Comparison of ENCODE assay signal across 14 cellular contexts in the genomic region with DNA sequence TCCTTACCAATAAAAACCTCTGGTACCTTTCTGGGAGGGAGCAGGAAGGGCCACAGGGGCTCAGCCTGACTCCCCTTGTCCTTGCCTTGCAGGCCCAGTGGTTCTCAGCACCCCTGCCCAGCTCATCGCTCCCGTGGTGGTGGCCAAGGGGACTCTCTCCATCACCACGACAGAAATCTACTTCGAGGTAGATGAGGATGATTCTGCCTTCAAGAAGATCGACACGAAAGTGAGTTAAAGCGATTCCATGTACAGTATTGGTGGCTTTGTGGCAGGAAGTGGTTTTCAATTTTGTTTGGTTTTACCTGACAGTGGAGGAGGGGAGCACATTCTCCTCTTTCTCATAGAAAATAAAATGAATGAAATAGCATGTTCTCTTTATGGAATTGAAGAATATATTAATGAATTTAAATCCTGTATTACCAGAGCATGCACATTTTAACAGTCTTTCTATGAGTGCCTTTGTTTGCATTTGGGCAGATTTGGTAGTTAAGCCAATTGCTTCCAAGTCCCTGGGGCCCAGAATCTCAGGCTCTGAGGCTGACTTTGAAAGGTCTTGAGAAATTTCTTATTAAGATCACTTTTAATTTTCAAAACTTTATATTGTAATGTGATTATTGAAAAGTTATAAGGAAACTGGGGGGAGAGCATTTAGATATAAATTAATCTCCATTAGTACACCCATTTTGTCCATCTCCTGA. TPM values are rescaled to one million over a fixed set of nuclear protein-coding genes. Genes with fewer than 3 reads are reported as not detected.
DNase-seq lines count a peak whose midpoint lies in the region; ATAC-seq and TF ChIP-seq lines count a peak whose summit lies in the region.
"Had no signal": no experiment of that assay in that cellular context is flagged by ENCODE, and none has a peak within 500 bp of the region (broad histone marks: within the 10 kb centered on the region; RNA-seq: fewer than 3 reads in every experiment).

No MANE protein-coding gene starts in this region.

- no peak overlapping the region for H2AFZ ChIP-seq in mesenchymal stem cell (ENCODE audit: low read depth, low read length)

- ATAC-seq in activated T-cell treated with anti-CD3 and anti-CD28 coated beads, Interleukin-2, amount 50 U/mL, for 72 hours (replicated peaks in 1 of 2) = peak; percentile 39 to 40
- ATAC-seq: A549, gastroesophageal sphincter had no signal

- H3K36me3 ChIP-seq in adipocyte (ENCODE audit: control insufficient read depth, insufficient read depth, low read length, severe bottlenecking) = no peaks in the 10 kb centered on the region
- peaks cover 0 to 7% of the 10 kb centered on the region in 2 experiments for H3K36me3 ChIP-seq in mesenchymal stem cell (ENCODE audit: control insufficient read depth in 1 of 2, insufficient read depth in 2 of 2, low read depth in 1 of 2, low read length in 2 of 2)
- no peaks in the 10 kb centered on the region for H3K36me3 ChIP-seq in thyroid gland
- H3K36me3 ChIP-seq: tibial nerve had no signal

- H3K36me3 Mint-ChIP-seq in activated T-cell treated with anti-CD3 and anti-CD28 coated beads, Interleukin-2, amount 50 U/mL, for 72 hours (ENCODE audit: insufficient read depth in 2 of 2) = peaks cover 8 to 17% of the 10 kb centered on the region in 2 donors
- no peaks in the 10 kb centered on the region for H3K36me3 Mint-ChIP-seq in activated T-cell treated with anti-CD3 and anti-CD28 coated beads, Interleukin-2, amount 50 U/mL, for 24 hours (ENCODE audit: low read depth)

- no peak overlapping the region for H2BK120ac ChIP-seq in mesenchymal stem cell (ENCODE audit: low read depth, low read length)

- H2BK12ac ChIP-seq in mesenchymal stem cell (ENCODE audit: low read length in 2 of 2) = no peak overlapping the region

- H3K27ac Mint-ChIP-seq in activated T-cell treated with anti-CD3 and anti-CD28 coated beads, Interleukin-2, amount 50 U/mL, for 72 hours = no peak overlapping the region
- H3K27ac Mint-ChIP-seq in activated T-cell treated with anti-CD3 and anti-CD28 coated beads, Interleukin-2, amount 50 U/mL, for 24 hours = no peak overlapping the region

- H2BK5ac ChIP-seq in mesenchymal stem cell (ENCODE audit: low read depth, low read length, poor library complexity, severe bottlenecking) = no peak overlapping the region

- no peak overlapping the region for H3K4me2 ChIP-seq in mesenchymal stem cell (ENCODE audit: low read length, poor library complexity, severe bottlenecking)
- H3K4me2 ChIP-seq: A549 had no signal

- TF ChIP-seq POLR2A in thyroid gland (IDR thresholded peaks at IDR 0.05) = no peak

- H3K4me1 Mint-ChIP-seq in activated T-cell treated with anti-CD3 and anti-CD28 coated beads, Interleukin-2, amount 50 U/mL, for 72 hours (ENCODE audit: low read depth) = peaks cover 51% of the 10 kb centered on the region
- H3K4me1 Mint-ChIP-seq in activated T-cell treated with anti-CD3 and anti-CD28 coated beads, Interleukin-2, amount 50 U/mL, for 24 hours (ENCODE audit: low read depth) = peaks cover 30% of the 10 kb centered on the region

- H3K79me1 ChIP-seq in mesenchymal stem cell (replicated peaks; ENCODE audit: low read length, poor library complexity, severe bottlenecking) = peaks cover 4% of the 10 kb centered on the region

- no peak overlapping the region for H4K91ac ChIP-seq in mesenchymal stem cell (ENCODE audit: low read length)

- no peak overlapping the region for H4K8ac ChIP-seq in mesenchymal stem cell (ENCODE audit: low read length)

- WGBS in mesenchymal stem cell = 8% methylated on average over 6 of the region's 7 CpGs
- 81 to 83% methylated on average over 7 of the region's 7 CpGs for WGBS in thyroid gland, 2 donors

- H3K9ac ChIP-seq in adipocyte (ENCODE audit: low read length) = peak overlapping the region; percentile 87
- peak overlapping the region; percentile 95 for H3K9ac ChIP-seq in mesenchymal stem cell (ENCODE audit: low read length)

- H3K9me3 Mint-ChIP-seq in activated T-cell treated with anti-CD3 and anti-CD28 coated beads, Interleukin-2, amount 50 U/mL, for 72 hours = peaks cover 0 to 2% of the 10 kb centered on the region in 2 donors
- H3K9me3 Mint-ChIP-seq in activated T-cell treated with anti-CD3 and anti-CD28 coated beads, Interleukin-2, amount 50 U/mL, for 24 hours = peaks cover 13% of the 10 kb centered on the region
- H3K9me3 Mint-ChIP-seq: neural crest cell had no signal

- intact Hi-C loops in thyroid gland (cut with DNase I) = no loop called here

- H3K14ac ChIP-seq in mesenchymal stem cell (ENCODE audit: low read length in 2 of 2) = no peak overlapping the region

- no peaks in the 10 kb centered on the region for H3K27me3 ChIP-seq in adipocyte (replicated peaks; ENCODE audit: control insufficient read depth, insufficient read depth, low read length)
- H3K27me3 ChIP-seq in mesenchymal stem cell (ENCODE audit: control insufficient read depth in 1 of 2, insufficient read depth in 1 of 2, low read length in 2 of 2) = peaks cover 0 to 51% of the 10 kb centered on the region in 2 experiments
- no peaks in the 10 kb centered on the region for H3K27me3 ChIP-seq in thyroid gland
- H3K27me3 ChIP-seq: gastroesophageal sphincter had no signal

- peaks cover 67% of the 10 kb centered on the region for H3K27me3 Mint-ChIP-seq in activated T-cell treated with anti-CD3 and anti-CD28 coated beads, Interleukin-2, amount 50 U/mL, for 72 hours (ENCODE audit: low read depth)
- peaks cover 81% of the 10 kb centered on the region for H3K27me3 Mint-ChIP-seq in activated T-cell treated with anti-CD3 and anti-CD28 coated beads, Interleukin-2, amount 50 U/mL, for 24 hours

- no peak overlapping the region for H3K23ac ChIP-seq in mesenchymal stem cell (ENCODE audit: low read length in 2 of 2)

- no peaks in the 10 kb centered on the region for H3K9me3 ChIP-seq in adipocyte (ENCODE audit: control insufficient read depth, low read length)
- H3K9me3 ChIP-seq in mesenchymal stem cell (ENCODE audit: control insufficient read depth, low read length) = no peaks in the 10 kb centered on the region
- H3K9me3 ChIP-seq in thyroid gland = no peaks in the 10 kb centered on the region
- H3K9me3 ChIP-seq: A549, gastroesophageal sphincter, tibial nerve had no signal

- no peak overlapping the region for H3K18ac ChIP-seq in mesenchymal stem cell (ENCODE audit: low read depth in 1 of 2, low read length in 2 of 2)

- no peak for TF ChIP-seq CTCF in thyroid gland (IDR thresholded peaks at IDR 0.05)

- H3K4me3 ChIP-seq in adipocyte (ENCODE audit: low read length) = peak overlapping the region; percentile 92
- H3K4me3 ChIP-seq in mesenchymal stem cell (ENCODE audit: insufficient read depth in 1 of 2, low read depth in 1 of 2, low read length in 2 of 2) = peak overlapping the region in 1 of 2 experiments; percentile 98
- H3K4me3 ChIP-seq in thyroid gland (replicated peaks in 1 of 3) = no peak overlapping the region
- H3K4me3 ChIP-seq: A549 had no signal

- H3K4me3 Mint-ChIP-seq in activated T-cell treated with anti-CD3 and anti-CD28 coated beads, Interleukin-2, amount 50 U/mL, for 72 hours = peak overlapping the region in 1 of 2 donors; percentile 52
- no peak overlapping the region for H3K4me3 Mint-ChIP-seq in activated T-cell treated with anti-CD3 and anti-CD28 coated beads, Interleukin-2, amount 50 U/mL, for 24 hours

- H3K27ac ChIP-seq in mesenchymal stem cell (ENCODE audit: low read length, poor library complexity, severe bottlenecking) = no peak overlapping the region
- H3K27ac ChIP-seq in thyroid gland = peak overlapping the region in 2 of 3 donors; percentile 18 to 65
- H3K27ac ChIP-seq: A549 had no signal

- DNase-seq in activated T-cell treated with anti-CD3 and anti-CD28 coated beads, Interleukin-2, amount 50 U/mL, for 72 hours = peak; percentile 1 to 10
- no peak for DNase-seq in activated T-cell treated with anti-CD3 and anti-CD28 coated beads, Interleukin-2, amount 50 U/mL, for 24 hours
- DNase-seq in adipocyte (ENCODE audit: low read depth) (peak; percentile 68), mesenchymal stem cell (no peak), thyroid gland (no peak), mesenteric fat pad (ENCODE audit: low spot score) (no peak), SKM-1 treated with dmso at 0.1 percent for 144 hours (lab: John Stamatoyannopoulos, UW; ENCODE audit: unreplicated experiment) (no peak)
- no peak for DNase-seq in stimulated activated naive CD4-positive, alpha-beta T cell (lab: John Stamatoyannopoulos, UW)
- DNase-seq: amygdala, NCI-H187 had no signal

- no peak overlapping the region for H2BK15ac ChIP-seq in mesenchymal stem cell (ENCODE audit: low read depth, poor library complexity, severe bottlenecking)

- no peak overlapping the region for H2AK5ac ChIP-seq in mesenchymal stem cell (ENCODE audit: low read length, severe bottlenecking)

- H3K4ac ChIP-seq in mesenchymal stem cell (ENCODE audit: low read depth in 1 of 2, low read length in 2 of 2) = no peak overlapping the region

- peaks cover 15% of the 10 kb centered on the region for H3K4me1 ChIP-seq in adipocyte (ENCODE audit: control insufficient read depth, insufficient read depth, low read length)
- H3K4me1 ChIP-seq in mesenchymal stem cell (ENCODE audit: control insufficient read depth, insufficient read depth, low read depth, low read length) = peaks cover 17% of the 10 kb centered on the region
- peaks cover 0 to 5% of the 10 kb centered on the region in 2 donors for H3K4me1 ChIP-seq in thyroid gland
- H3K4me1 ChIP-seq: A549, gastroesophageal sphincter had no signal

RNA-seq across cellular contexts. Expression of a gene that starts 4.0 kb away (rescaled TPM):
- not detected for total RNA-seq in activated T-cell treated with anti-CD3 and anti-CD28 coated beads, Interleukin-2, amount 50 U/mL, for 72 hours
- polyA plus RNA-seq in mesenchymal stem cell (2013, experiment 1 of 2) = not detected
- polyA plus RNA-seq in mesenchymal stem cell (2013, experiment 2 of 2) = not detected
- total RNA-seq in thyroid gland (1 to 10 TPM; 2.2 to 2.9 (median 2.5) TPM), mesenteric fat pad (0.61 TPM)
- polyA plus RNA-seq: A549 had no signal

Comparison
In these comparisons a context has a peak if more than half of its experiments do, and no peak if none do; other contexts are left out.
1. DNase-seq: peak in activated T-cell treated with anti-CD3 and anti-CD28 coated beads, Interleukin-2, amount 50 U/mL, for 72 hours (2 of 2) and adipocyte (single experiment); none in activated T-cell treated with anti-CD3 and anti-CD28 coated beads, Interleukin-2, amount 50 U/mL, for 24 hours (single experiment), mesenchymal stem cell (single experiment), thyroid gland (0 of 2), mesenteric fat pad (single experiment), stimulated activated naive CD4-positive, alpha-beta T cell (0 of 6) and SKM-1 treated with dmso at 0.1 percent for 144 hours (single experiment).